In the genomic region with DNA sequence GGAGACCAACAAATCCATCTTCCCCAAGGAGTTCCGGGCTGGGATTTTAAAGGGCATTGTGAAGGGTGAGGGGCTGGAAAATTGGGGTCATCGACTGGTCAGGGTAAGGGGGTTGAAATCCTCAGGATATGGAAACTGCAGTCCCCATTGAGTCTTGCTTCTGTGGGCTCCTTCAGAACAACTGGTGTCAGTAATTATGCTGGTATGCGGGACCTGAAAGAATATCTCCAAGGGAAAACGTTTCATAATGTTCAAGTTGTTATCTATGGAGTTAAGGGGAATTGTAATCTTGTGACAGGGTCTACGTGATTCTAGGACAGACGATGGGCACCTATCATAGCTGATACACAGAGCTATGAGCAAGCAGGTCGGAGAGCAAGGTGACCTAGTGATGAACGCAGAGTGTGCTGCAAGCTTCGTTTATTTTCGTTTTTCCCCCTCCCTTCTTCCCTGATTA, we compare ENCODE assay signal across 8 cellular contexts. TPM values are rescaled to one million over a fixed set of nuclear protein-coding genes. Genes with fewer than 3 reads are reported as not detected.
DNase-seq lines count a peak whose midpoint lies in the region; ATAC-seq and TF ChIP-seq lines count a peak whose summit lies in the region.

No MANE protein-coding gene starts in this region.

- H3K4me3 ChIP-seq in right lobe of liver = peak overlapping the region in 2 of 3 donors; percentile 24 to 96
- peak overlapping the region; percentile 99 for H3K4me3 ChIP-seq in upper lobe of right lung

- DNase-seq in activated T-cell treated with anti-CD3 and anti-CD28 coated beads, Interleukin-2, amount 50 U/mL, for 4 hours = no peak
- DNase-seq in activated T-cell treated with anti-CD3 and anti-CD28 coated beads for 4 hours (no peak), right lobe of liver (no peak), upper lobe of right lung (no peak), GM10248 (ENCODE audit: extremely low spot score) (no peak), NCI-H2196 treated with DMSO at 0.1 percent for 48 hours (lab: John Stamatoyannopoulos, UW; ENCODE audit: unreplicated experiment) (no peak)

- H3K36me3 ChIP-seq in right lobe of liver (peaks cover 0 to 24% (median 3%) of the 10 kb centered on the region in 4 donors), upper lobe of right lung (peaks cover 28% of the 10 kb centered on the region)

- H3K27me3 ChIP-seq in right lobe of liver = no peaks in the 10 kb centered on the region
- H3K27me3 ChIP-seq in upper lobe of right lung = no peaks in the 10 kb centered on the region

- no peak for TF ChIP-seq POLR2A in right lobe of liver (IDR thresholded peaks at IDR 0.05)

- H3K27me3 Mint-ChIP-seq in activated T-cell treated with anti-CD3 and anti-CD28 coated beads, Interleukin-2, amount 50 U/mL, for 4 hours (ENCODE audit: low read depth) = no peaks in the 10 kb centered on the region

- CTCF ChIA-PET in GM10248 (lab: Yijun Ruan, JAX) = interaction anchor here (0.8 to 4.8 kb wide), 5 partner anchors 9 to 142 kb away, joined by 3 to 25 read pairs (median 7); no protein-coding TSS in a partner anchor

- no peaks in the 10 kb centered on the region for H3K9me3 ChIP-seq in right lobe of liver
- no peaks in the 10 kb centered on the region for H3K9me3 ChIP-seq in upper lobe of right lung

- peak; percentile 47 to 57 for ATAC-seq in activated T-cell treated with anti-CD3 and anti-CD28 coated beads, Interleukin-2, amount 50 U/mL, for 4 hours
- ATAC-seq in HG03342 (IDR thresholded peaks at IDR 0.05; ENCODE audit: unreplicated experiment) (peak; percentile 38), right lobe of liver (no peak), upper lobe of right lung (no peak)

- H3K4me1 Mint-ChIP-seq in activated T-cell treated with anti-CD3 and anti-CD28 coated beads, Interleukin-2, amount 50 U/mL, for 4 hours (ENCODE audit: low read depth) = peaks cover 30% of the 10 kb centered on the region

- H3K9me3 Mint-ChIP-seq in activated T-cell treated with anti-CD3 and anti-CD28 coated beads, Interleukin-2, amount 50 U/mL, for 4 hours = no peaks in the 10 kb centered on the region

- 16% methylated on average over 10 of the region's 10 CpGs for WGBS in right lobe of liver (ENCODE audit: insufficient coverage, low coverage, low lambda C conversion rate, missing lambda C conversion rate)

- H3K36me3 Mint-ChIP-seq in activated T-cell treated with anti-CD3 and anti-CD28 coated beads, Interleukin-2, amount 50 U/mL, for 4 hours (ENCODE audit: insufficient read depth) = peaks cover 11% of the 10 kb centered on the region

- TF ChIP-seq CTCF in right lobe of liver (IDR thresholded peaks at IDR 0.05) = no peak
- no peak for TF ChIP-seq CTCF in upper lobe of right lung (IDR thresholded peaks at IDR 0.05)
- no peak for TF ChIP-seq CTCF in GM10248 (IDR thresholded peaks at IDR 0.05; ENCODE audit: control extremely low read depth, extremely low read depth, low read depth, missing control alignments)

- peak overlapping the region; percentile 99 for H3K4me3 Mint-ChIP-seq in activated T-cell treated with anti-CD3 and anti-CD28 coated beads, Interleukin-2, amount 50 U/mL, for 4 hours

- H3K27ac ChIP-seq in angular gyrus (ENCODE audit: low read depth, low read length) (peak overlapping the region; percentile 99), right lobe of liver (peak overlapping the region; percentile 73 to 93 (median 82)), upper lobe of right lung (peak overlapping the region; percentile 38)

- H3K4me1 ChIP-seq in right lobe of liver (peaks cover 0 to 13% (median 3%) of the 10 kb centered on the region in 4 donors), upper lobe of right lung (peaks cover 21% of the 10 kb centered on the region)

- POLR2A ChIA-PET in GM10248 (lab: Yijun Ruan, JAX) = interaction anchor here (0.5 to 0.7 kb wide), 2 partner anchors 42 to 44 kb away, joined by 5 to 9 read pairs; no protein-coding TSS in a partner anchor

- intact Hi-C loops in right lobe of liver (cut with DNase I) = no loop called here
- intact Hi-C loops in upper lobe of right lung (cut with DNase I) = no loop called here

RNA-seq across cellular contexts. Expression of a gene that starts 0.5 kb away (rescaled TPM):
- total RNA-seq in activated T-cell treated with anti-CD3 and anti-CD28 coated beads, Interleukin-2, amount 50 U/mL, for 4 hours = 10 to 100 TPM; 28.0 to 35.5 (median 33.3) TPM
- total RNA-seq in right lobe of liver (10 to 100 TPM; 24.4 to 56.1 (median 31.7) TPM), upper lobe of right lung (68.6 TPM)

RNA-seq across cellular contexts. Expression of a gene that starts 36.6 kb away (rescaled TPM):
- total RNA-seq in activated T-cell treated with anti-CD3 and anti-CD28 coated beads, Interleukin-2, amount 50 U/mL, for 4 hours = 10 to 100 TPM; 40.8 to 63.6 (median 57.7) TPM
- total RNA-seq in right lobe of liver (1,000 to 10,000 TPM in 1 of 6 experiments, 100 to 1,000 TPM in 5; 370 to 1,042 (median 725) TPM), upper lobe of right lung (232 TPM)

Comparison
In these comparisons a context has a peak if more than half of its experiments do, and no peak if none do; other contexts are left out.
1. ATAC-seq: peak in activated T-cell treated with anti-CD3 and anti-CD28 coated beads, Interleukin-2, amount 50 U/mL, for 4 hours (2 of 2) and HG03342 (single experiment); none in right lobe of liver (0 of 4) and upper lobe of right lung (single experiment).
2. H3K27ac ChIP-seq: peak in every context shown above with its lines; median percentile 99 in angular gyrus; 82 in right lobe of liver; 38 in upper lobe of right lung.